ENCODE assay signal across 14 cellular contexts in genomic region chr9:16532681-16533450, GRCh38.
DNase-seq lines count a peak whose midpoint lies in the region; ATAC-seq, FAIRE-seq and TF ChIP-seq lines count a peak whose summit lies in the region.
"Had no signal": no experiment of that assay in that cellular context is flagged by ENCODE, and none has a peak within 500 bp of the region (broad histone marks: within the 10 kb centered on the region; RNA-seq: fewer than 3 reads in every experiment).

No MANE protein-coding gene starts in this region.

- H4K20me1 ChIP-seq in GM23248 (ENCODE audit: insufficient read depth) (no peaks in the 10 kb centered on the region), osteoblast (ENCODE audit: insufficient read depth, low read length) (no peaks in the 10 kb centered on the region), neural progenitor cell (ENCODE audit: low read depth) (no peaks in the 10 kb centered on the region)

- no peak overlapping the region for H3K4me3 Mint-ChIP-seq in neural progenitor cell
- H3K4me3 Mint-ChIP-seq: activated T-helper 1 cell treated with anti-CD3 and anti-CD28 coated beads, Interleukin-12 subunit alpha, Interleukin-12 subunit beta, Interleukin-2, Interleukin-4 antibody, amounts not matched to agents 30 ng/mL and 10 ng/mL and 1 ng/mL, durations not matched to agents 14 hours and 24 hours and 36 hours; brain; CD4-positive, alpha-beta memory T cell had no signal

- H3K36me3 Mint-ChIP-seq in neural progenitor cell, result no peaks in the 10 kb centered on the region
- H3K36me3 Mint-ChIP-seq: brain; CD4-positive, alpha-beta memory T cell had no signal

- H3K4me1 Mint-ChIP-seq in neural progenitor cell, result no peaks in the 10 kb centered on the region
- H3K4me1 Mint-ChIP-seq: CD4-positive, alpha-beta memory T cell had no signal

- H3K27ac Mint-ChIP-seq in neural progenitor cell, result no peak overlapping the region
- H3K27ac Mint-ChIP-seq: activated T-helper 1 cell treated with anti-CD3 and anti-CD28 coated beads, Interleukin-12 subunit alpha, Interleukin-12 subunit beta, Interleukin-2, Interleukin-4 antibody, amounts not matched to agents 30 ng/mL and 10 ng/mL and 1 ng/mL, durations not matched to agents 14 hours and 24 hours and 36 hours; brain; CD4-positive, alpha-beta memory T cell had no signal

- H3K27ac ChIP-seq in GM23248, result peak overlapping the region; percentile 54
- peak overlapping the region; percentile 64 for H3K27ac ChIP-seq in osteoblast (ENCODE audit: low read depth, low read length)
- no peak overlapping the region for H3K27ac ChIP-seq in neural progenitor cell
- H3K27ac ChIP-seq: testis had no signal

- in situ Hi-C loops in GM23248 (cut with MboI), result no loop called here

- H3K9me2 ChIP-seq in GM23248 (ENCODE audit: insufficient read depth), result no peaks in the 10 kb centered on the region

- no peak overlapping the region for H3K4me3 ChIP-seq in GM23248
- H3K4me3 ChIP-seq in epithelial cell of esophagus (ENCODE audit: low read length), result no peak overlapping the region
- no peak overlapping the region for H3K4me3 ChIP-seq in osteoblast (ENCODE audit: insufficient read depth, low read length)
- H3K4me3 ChIP-seq in neural progenitor cell, result no peak overlapping the region
- H3K4me3 ChIP-seq: sigmoid colon, testis had no signal

- 33 to 34% methylated on average over 2 of the region's 2 CpGs for WGBS in GM23248 (ENCODE audit: low coverage in 1 of 2, low lambda C conversion rate in 2 of 2, missing lambda C conversion rate in 2 of 2), 2 experiments

- no peak overlapping the region for H3K9ac ChIP-seq in GM23248
- no peak overlapping the region for H3K9ac ChIP-seq in neural progenitor cell

- H3K79me2 ChIP-seq in GM23248 (ENCODE audit: insufficient read depth), result 0 out of 2 replicates have a peak, but pooled peaks cover 16% of the 10 kb centered on the region
- H3K79me2 ChIP-seq in osteoblast (ENCODE audit: insufficient read depth, low read length), result no peaks in the 10 kb centered on the region
- no peaks in the 10 kb centered on the region for H3K79me2 ChIP-seq in neural progenitor cell (ENCODE audit: low read depth)

- H3K36me3 ChIP-seq in GM23248 (ENCODE audit: low read depth) (no peaks in the 10 kb centered on the region), osteoblast (ENCODE audit: insufficient read depth, low read length) (no peaks in the 10 kb centered on the region), neural progenitor cell (no peaks in the 10 kb centered on the region)
- H3K36me3 ChIP-seq: sigmoid colon had no signal

- H2AFZ ChIP-seq in GM23248 (no peak overlapping the region), osteoblast (ENCODE audit: low read length) (no peak overlapping the region), neural progenitor cell (replicated peaks) (no peak overlapping the region)

- H3K9me3 ChIP-seq in GM23248 (ENCODE audit: low read depth), result no peaks in the 10 kb centered on the region
- H3K9me3 ChIP-seq in osteoblast (ENCODE audit: low read depth, low read length), result no peaks in the 10 kb centered on the region
- no peaks in the 10 kb centered on the region for H3K9me3 ChIP-seq in neural progenitor cell (ENCODE audit: low read depth)
- H3K9me3 ChIP-seq: sigmoid colon, testis had no signal

- H3K27me3 Mint-ChIP-seq in neural progenitor cell (ENCODE audit: insufficient read depth, low read depth), result no peaks in the 10 kb centered on the region
- H3K27me3 Mint-ChIP-seq: CD4-positive, alpha-beta memory T cell had no signal

- no peaks in the 10 kb centered on the region for H3K9me3 Mint-ChIP-seq in neural progenitor cell
- H3K9me3 Mint-ChIP-seq: activated T-helper 1 cell treated with anti-CD3 and anti-CD28 coated beads, Interleukin-12 subunit alpha, Interleukin-12 subunit beta, Interleukin-2, Interleukin-4 antibody, amounts not matched to agents 30 ng/mL and 10 ng/mL and 1 ng/mL, durations not matched to agents 14 hours and 24 hours and 36 hours; brain had no signal

- FAIRE-seq in RCC 7860 (lab: Jason Lieb, UNC), result peak; percentile 86

- intact Hi-C loops in sciatic nerve (cut with DNase I), result loop anchor here (5.0 kb wide), 1 partner anchor 1026 kb away; no protein-coding TSS in a partner anchor

- H3K4me2 ChIP-seq in GM23248 (ENCODE audit: unreplicated experiment), result peak overlapping the region; percentile 0
- H3K4me2 ChIP-seq in osteoblast (ENCODE audit: insufficient read depth, low read length), result peak overlapping the region; percentile 8
- H3K4me2 ChIP-seq in neural progenitor cell, result no peak overlapping the region

- H3K27me3 ChIP-seq in GM23248 (replicated peaks; ENCODE audit: insufficient read depth) (no peaks in the 10 kb centered on the region), osteoblast (ENCODE audit: insufficient read depth, low read length) (no peaks in the 10 kb centered on the region), neural progenitor cell (no peaks in the 10 kb centered on the region)
- H3K27me3 ChIP-seq: sigmoid colon, testis had no signal

- peaks cover 10% of the 10 kb centered on the region; the same call in 1 of the 2 replicates for H3F3A ChIP-seq in GM23248 (ENCODE audit: insufficient read depth)
- no peaks in the 10 kb centered on the region for H3F3A ChIP-seq in neural progenitor cell (ENCODE audit: low read depth)

- no peak for TF ChIP-seq CTCF in epithelial cell of esophagus (IDR thresholded peaks at IDR 0.05; ENCODE audit: insufficient read depth, low read depth, low read length, missing control alignments)
- no peak for TF ChIP-seq CTCF in osteoblast (IDR thresholded peaks at IDR 0.05; ENCODE audit: extremely low read depth, low read depth, low read length)
- TF ChIP-seq CTCF in neural progenitor cell (IDR thresholded peaks at IDR 0.05), result no peak

- peaks cover 20% of the 10 kb centered on the region for H3K4me1 ChIP-seq in GM23248 (ENCODE audit: insufficient read depth)
- peaks cover 24% of the 10 kb centered on the region for H3K4me1 ChIP-seq in osteoblast (ENCODE audit: insufficient read depth, low read length)
- no peaks in the 10 kb centered on the region for H3K4me1 ChIP-seq in neural progenitor cell
- H3K4me1 ChIP-seq: testis had no signal

- DNase-seq in GM23248, result peak; percentile 86
- peak; percentile 63 for DNase-seq in RCC 7860 (ENCODE audit: low spot score)
- DNase-seq in epithelial cell of esophagus (ENCODE audit: low read depth), result peak; percentile 92
- no peak for DNase-seq in osteoblast (ENCODE audit: insufficient read length, low spot score, missing footprints)
- DNase-seq in sciatic nerve (ENCODE audit: low spot score), result no peak
- DNase-seq in neural progenitor cell (ENCODE audit: low spot score), result no peak
- DNase-seq: CD4-positive, alpha-beta memory T cell; NCI-H2227 treated with DMSO at 0.1 percent for 48 hours; sigmoid colon; testis had no signal

- ATAC-seq in GM21528 (IDR thresholded peaks at IDR 0.05; ENCODE audit: low FRiP score, unreplicated experiment), result no peak
- ATAC-seq in GM19035 (IDR thresholded peaks at IDR 0.05; ENCODE audit: unreplicated experiment), result no peak
- ATAC-seq in sciatic nerve, result no peak

Comparison
In these comparisons a context has a peak if more than half of its experiments do, and no peak if none do; other contexts are left out.
1. DNase-seq: peak in GM23248 (single experiment), RCC 7860 (single experiment) and epithelial cell of esophagus (single experiment); none in osteoblast (single experiment), sciatic nerve (single experiment) and neural progenitor cell (single experiment).